In genomic region chr2:55010149-55010591, GRCh38 we compare ENCODE assay signal across 8 cellular contexts. TPM values are rescaled to one million over a fixed set of nuclear protein-coding genes. Genes with fewer than 3 reads are reported as not detected.
DNase-seq lines count a peak whose midpoint lies in the region; ATAC-seq, FAIRE-seq and TF ChIP-seq lines count a peak whose summit lies in the region.

No MANE protein-coding gene starts in this region.

- H3K4me1 ChIP-seq in astrocyte (ENCODE audit: insufficient read depth, low read length) (peaks cover 36% of the 10 kb centered on the region), spleen (peaks cover 36 to 99% (median 92%) of the 10 kb centered on the region in 6 donors)

- H3K4me2 ChIP-seq in astrocyte (ENCODE audit: low read length), result peak overlapping the region; percentile 74

- H3K9me3 ChIP-seq in astrocyte (ENCODE audit: insufficient read depth, low read depth, low read length), result no peaks in the 10 kb centered on the region
- no peaks in the 10 kb centered on the region for H3K9me3 ChIP-seq in spleen

- no peak for TF ChIP-seq CTCF in C4-2B (conservative IDR thresholded peaks at IDR 0.05)
- no peak for TF ChIP-seq CTCF in RWPE1 (conservative IDR thresholded peaks at IDR 0.05; ENCODE audit: low read depth)
- TF ChIP-seq CTCF in astrocyte (IDR thresholded peaks at IDR 0.05; ENCODE audit: insufficient read depth, low read depth, low read length), result no peak
- no peak for TF ChIP-seq CTCF in spleen (IDR thresholded peaks at IDR 0.05 in 8 of 11, conservative IDR thresholded peaks at IDR 0.05 in 3 of 11)

- peaks cover 99% of the 10 kb centered on the region for H4K20me1 ChIP-seq in astrocyte (ENCODE audit: insufficient read depth, low read length)

- 0 to 2% (median 1%) methylated on average over 5 of the region's 5 CpGs for WGBS in spleen, 5 donors

- no peak overlapping the region for H3K9ac ChIP-seq in astrocyte (ENCODE audit: low read length)

- DNase-seq in GM19239 (ENCODE audit: insufficient read length, low spot score), result peak; percentile 35
- DNase-seq in RWPE1 (ENCODE audit: low spot score), result peak; percentile 34
- peak; percentile 40 for DNase-seq in astrocyte (ENCODE audit: low read depth)
- DNase-seq in iris pigment epithelial cell (ENCODE audit: low read depth), result peak; percentile 52
- DNase-seq in spleen, result peak; percentile 82
- DNase-seq in NCI-H187 treated with DMSO at 0.1 percent for 48 hours (lab: John Stamatoyannopoulos, UW), result no peak

- H3K9me3 Mint-ChIP-seq in astrocyte (ENCODE audit: unreplicated experiment), result no peaks in the 10 kb centered on the region

- peak overlapping the region; percentile 16 for H3K27ac Mint-ChIP-seq in astrocyte (ENCODE audit: unreplicated experiment)

- no peak overlapping the region for H3K4me3 ChIP-seq in astrocyte (ENCODE audit: insufficient read depth, low read depth, low read length)
- H3K4me3 ChIP-seq in spleen, result peak overlapping the region; percentile 14 to 62 (median 38)

- peak overlapping the region; percentile 38; the same call in 1 of the 2 replicates for H3K27ac ChIP-seq in C4-2B
- H3K27ac ChIP-seq in RWPE1, result no peak overlapping the region
- H3K27ac ChIP-seq in astrocyte (ENCODE audit: low read depth, low read length), result peak overlapping the region; percentile 1
- H3K27ac ChIP-seq in spleen, result peak overlapping the region; percentile 30 to 77 (median 68)

- peak; percentile 91 for FAIRE-seq in GM19239 (lab: Jason Lieb, UNC)
- FAIRE-seq in astrocyte (lab: Jason Lieb, UNC), result no peak

- intact Hi-C loops in spleen (cut with DNase I; ENCODE audit: low total_unique reads), result no loop called here

- POLR2A ChIA-PET in RWPE1 (lab: Yijun Ruan, JAX; ENCODE audit: low non-redundant PET), result interaction anchor here (0.6 kb wide), 1 partner anchor 183 kb away, joined by 8 read pairs; no protein-coding TSS in a partner anchor

- peak; percentile 87 for ATAC-seq in HG03196 (IDR thresholded peaks at IDR 0.05; ENCODE audit: unreplicated experiment)

- H3K27me3 Mint-ChIP-seq in astrocyte (ENCODE audit: low read depth, unreplicated experiment), result no peaks in the 10 kb centered on the region

- peak overlapping the region; percentile 60 for H3K4me3 Mint-ChIP-seq in astrocyte (ENCODE audit: unreplicated experiment)

- peaks cover 100% of the 10 kb centered on the region for H3K79me2 ChIP-seq in astrocyte (ENCODE audit: insufficient read depth, low read length)

- H2AFZ ChIP-seq in astrocyte (ENCODE audit: low read depth, low read length), result no peak overlapping the region

- TF ChIP-seq POLR2A in spleen (IDR thresholded peaks at IDR 0.05), result peak in 1 of 3 donors; percentile 26

- H3K27me3 ChIP-seq in astrocyte (ENCODE audit: insufficient read depth, low read length), result no peaks in the 10 kb centered on the region
- H3K27me3 ChIP-seq in spleen (replicated peaks in 1 of 7), result no peaks in the 10 kb centered on the region

- CTCF ChIA-PET in RWPE1 (lab: Yijun Ruan, JAX), result interaction anchor here (0.6 kb wide), 1 partner anchor 22 kb away, joined by 4 read pairs; no protein-coding TSS in a partner anchor

- H3K36me3 Mint-ChIP-seq in astrocyte (ENCODE audit: low read depth, unreplicated experiment), result peaks cover 2% of the 10 kb centered on the region

- peaks cover 72% of the 10 kb centered on the region for H3K4me1 Mint-ChIP-seq in astrocyte (ENCODE audit: low read depth, unreplicated experiment)

- H3K36me3 ChIP-seq in astrocyte (ENCODE audit: insufficient read depth, low read length) (no peaks in the 10 kb centered on the region), spleen (no peaks in the 10 kb centered on the region)

RNA-seq across cellular contexts. Expression of gene RTN4, which starts 40.1 kb away (rescaled TPM):
- total RNA-seq in astrocyte (509 and 541 TPM in 2 replicates), spleen (100 to 1,000 TPM; 129 to 215 (median 168) TPM)
- 10 to 100 TPM; 55.2 to 87.4 (median 76.3) TPM for polyA plus RNA-seq in spleen
